14 cellular contexts compared by ENCODE assay signal in genomic region chr6:145631374-145631773, GRCh38.
"Had no signal": no experiment of that assay in that cellular context is flagged by ENCODE, and none has a peak within 500 bp of the region (broad histone marks: within the 10 kb centered on the region; RNA-seq: fewer than 3 reads in every experiment).

No MANE protein-coding gene starts in this region.

- DNase-seq: activated B cell treated with CpG ODN at 0.5 μM for 24 hours; activated CD4-positive, alpha-beta T cell treated with anti-CD3 and anti-CD28 coated beads for 48 hours; activated CD8-positive, alpha-beta memory T cell treated with anti-CD3 and anti-CD28 coated beads, Interleukin-2, amount 50 U/mL, for 4 hours; activated CD8-positive, alpha-beta T cell treated with anti-CD3 and anti-CD28 coated beads for 36 hours; activated effector memory CD4-positive, alpha-beta T cell treated with anti-CD3 and anti-CD28 coated beads, Interleukin-2, amount 50 U/mL, for 16 hours; activated T-cell treated with anti-CD3 and anti-CD28 coated beads, Interleukin-2, amount 50 U/mL, for 48 hours; adrenal gland; erythroblast; heart right ventricle; left colon; sigmoid colon; spleen; stimulated activated naive CD8-positive, alpha-beta T cell treated with anti-CD3 and anti-CD28 coated beads, Interleukin-15, amount 100 ng/mL, for 72 hours had no signal

- ATAC-seq: activated CD8-positive, alpha-beta T cell treated with anti-CD3 and anti-CD28 coated beads for 36 hours; gastroesophageal sphincter; left colon; stimulated activated naive CD8-positive, alpha-beta T cell treated with anti-CD3 and anti-CD28 coated beads, Interleukin-15, amount 100 ng/mL, for 72 hours had no signal
